In genomic region chr1:3259020-3259419, GRCh38 we compare ENCODE assay signal across 26 cellular contexts.
"Had no signal": no experiment of that assay in that cellular context is flagged by ENCODE, and none has a peak within 500 bp of the region (broad histone marks: within the 10 kb centered on the region; RNA-seq: fewer than 3 reads in every experiment).

No MANE protein-coding gene starts in this region.

- H3K36me3 Mint-ChIP-seq: activated CD4-positive, alpha-beta memory T cell treated with anti-CD3 and anti-CD28 coated beads for 36 hours; activated naive CD4-positive, alpha-beta T cell treated with anti-CD3 and anti-CD28 coated beads, Interleukin-2, amount 10 ng/mL, durations not matched to agents 7 days and 5 days; activated naive CD8-positive, alpha-beta T cell had no signal

- H3K4me3 Mint-ChIP-seq: activated CD4-positive, alpha-beta memory T cell treated with anti-CD3 and anti-CD28 coated beads for 36 hours; activated naive CD4-positive, alpha-beta T cell treated with anti-CD3 and anti-CD28 coated beads, Interleukin-2, amount 10 ng/mL, durations not matched to agents 7 days and 5 days; activated naive CD8-positive, alpha-beta T cell; activated T-cell treated with anti-CD3 and anti-CD28 coated beads, Interleukin-2, amount 50 U/mL, for 4 hours; WTC11 had no signal

- H3K27me3 Mint-ChIP-seq: activated naive CD4-positive, alpha-beta T cell treated with anti-CD3 and anti-CD28 coated beads, Interleukin-2, amount 10 ng/mL, durations not matched to agents 7 days and 5 days; activated naive CD8-positive, alpha-beta T cell had no signal

- H3K9me3 Mint-ChIP-seq: activated T-cell treated with anti-CD3 and anti-CD28 coated beads, Interleukin-2, amount 50 U/mL, for 4 hours had no signal

- H3K4me2 ChIP-seq: KMS-11 had no signal

- DNase-seq: activated CD4-positive, alpha-beta memory T cell treated with anti-CD3 and anti-CD28 coated beads for 36 hours; activated CD4-positive, alpha-beta T cell treated with anti-CD3 and anti-CD28 coated beads for 4 hours; activated CD4-positive, alpha-beta T cell treated with anti-CD3 and anti-CD28 coated beads, Interleukin-2, amount 50 U/mL, for 1 hour; activated CD8-positive, alpha-beta memory T cell treated with anti-CD3 and anti-CD28 coated beads, Interleukin-2, amount 50 U/mL, for 4 hours; activated effector memory CD4-positive, alpha-beta T cell treated with Interleukin-2 at 50 U/mL for 16 hours; activated naive CD4-positive, alpha-beta T cell treated with anti-CD3 and anti-CD28 coated beads, Interleukin-2, amount 10 ng/mL, durations not matched to agents 7 days and 5 days; activated T-cell treated with anti-CD3 and anti-CD28 coated beads for 4 hours; activated T-cell treated with anti-CD3 and anti-CD28 coated beads, Interleukin-2, amount 50 U/mL, for 4 hours; amniotic stem cell; aorta; MM.1S; MV-4-11; NCI-H1092; NCI-H1436 treated with DMSO at 0.1 percent for 48 hours; NCI-H1694 treated with DMSO at 0.1 percent for 48 hours; NCI-H2029; NCI-H345; NCI-H524 treated with DMSO at 0.1 percent for 48 hours; SHP77; SJCRH30; T1000 had no signal

- H3K4me1 Mint-ChIP-seq: activated naive CD4-positive, alpha-beta T cell treated with anti-CD3 and anti-CD28 coated beads, Interleukin-2, amount 10 ng/mL, durations not matched to agents 7 days and 5 days; WTC11 had no signal

- H3K27ac ChIP-seq: breast epithelium, KMS-11, SJCRH30, SK-N-MC had no signal

- H3K27ac Mint-ChIP-seq: activated CD4-positive, alpha-beta memory T cell treated with anti-CD3 and anti-CD28 coated beads for 36 hours; activated naive CD4-positive, alpha-beta T cell treated with anti-CD3 and anti-CD28 coated beads, Interleukin-2, amount 10 ng/mL, durations not matched to agents 7 days and 5 days; activated naive CD8-positive, alpha-beta T cell; WTC11 had no signal

- H3K27me3 ChIP-seq: SJCRH30 had no signal

- H3K9ac ChIP-seq: KMS-11 had no signal

- H3K4me3 ChIP-seq: breast epithelium, SJCRH30, SK-N-MC had no signal

- H3K36me3 ChIP-seq: breast epithelium, SJCRH30 had no signal

- H3K4me1 ChIP-seq: breast epithelium, SJCRH30 had no signal

- H3K9me3 ChIP-seq: breast epithelium, SJCRH30 had no signal
